ENCODE assay signal across 8 cellular contexts in the genomic region with DNA sequence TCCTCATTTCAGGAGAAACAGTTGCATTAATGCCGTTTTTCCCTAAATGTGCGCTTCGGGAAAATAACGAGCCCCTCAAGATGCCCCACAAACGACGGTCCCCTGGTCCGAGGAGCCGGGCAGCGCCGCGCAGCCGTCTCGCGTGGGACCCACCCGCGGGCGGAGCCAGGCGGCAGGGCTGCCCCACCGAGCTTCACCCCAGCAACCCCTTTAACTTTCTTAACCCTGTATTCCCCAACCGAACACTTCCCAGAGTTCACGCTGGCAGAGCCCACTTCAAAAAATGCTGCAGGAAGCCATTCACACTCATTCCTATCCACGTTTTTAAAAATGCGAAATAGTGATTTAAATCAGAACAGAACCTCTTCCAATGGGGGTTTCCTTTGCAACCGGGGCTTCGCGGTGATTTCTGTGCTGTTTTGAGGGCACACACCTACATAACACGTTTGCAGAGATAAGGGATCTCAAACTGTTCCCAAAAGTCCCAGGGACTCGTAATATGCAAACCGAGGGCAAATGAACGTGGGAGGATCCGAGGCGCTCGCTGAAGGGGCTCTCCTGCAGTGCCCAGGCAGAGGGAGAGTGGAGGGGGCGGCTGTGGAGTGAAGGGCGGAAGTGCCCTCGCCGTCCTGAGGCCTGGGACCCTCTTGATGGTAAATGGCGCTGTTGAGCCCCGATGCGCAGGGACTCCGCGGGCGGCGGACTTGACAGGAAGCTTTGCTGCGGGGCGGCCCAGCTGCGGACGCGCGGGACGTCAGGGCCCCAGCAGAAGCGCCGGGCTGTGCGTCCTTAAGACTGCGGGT.
A peak's percentile ranks its signal among the peaks of the same experiment; 100 is the strongest.
DNase-seq lines count a peak whose midpoint lies in the region; ATAC-seq, FAIRE-seq and TF ChIP-seq lines count a peak whose summit lies in the region.

No MANE protein-coding gene starts in this region.

- peak overlapping the region; percentile 89 for H2AFZ ChIP-seq in smooth muscle cell (ENCODE audit: low read depth)

- H3K4me3 Mint-ChIP-seq in Calu3 (ENCODE audit: low read depth, unreplicated experiment): peak overlapping the region; percentile 97

- H3K9me3 Mint-ChIP-seq in Calu3 (ENCODE audit: low read depth, unreplicated experiment): no peaks in the 10 kb centered on the region

- ATAC-seq in GM19438 (IDR thresholded peaks at IDR 0.05; ENCODE audit: low read depth, unreplicated experiment): peak; percentile 94
- peak; percentile 88 for ATAC-seq in HG03442 (IDR thresholded peaks at IDR 0.05; ENCODE audit: unreplicated experiment)

- H3K36me3 ChIP-seq in SJCRH30: no peaks in the 10 kb centered on the region
- H3K36me3 ChIP-seq in smooth muscle cell (ENCODE audit: low read depth): no peaks in the 10 kb centered on the region

- H3K27ac ChIP-seq in SJCRH30: no peak overlapping the region
- no peak overlapping the region for H3K27ac ChIP-seq in smooth muscle cell (ENCODE audit: low read depth)

- no peaks in the 10 kb centered on the region for H3K27me3 Mint-ChIP-seq in Calu3 (ENCODE audit: unreplicated experiment)

- BruUV-seq in Calu3 (replicated peaks; lab: Mats Ljungman, UMichigan): no TSS peak

- H3K4me1 Mint-ChIP-seq in Calu3 (ENCODE audit: low read depth, unreplicated experiment): no peaks in the 10 kb centered on the region

- H3K4me3 ChIP-seq in SJCRH30 (peak overlapping the region; percentile 57), iPS-18c (ENCODE audit: insufficient read depth, low read depth, low read length) (peak overlapping the region; percentile 65), smooth muscle cell (peak overlapping the region; percentile 56)

- H3K27ac Mint-ChIP-seq in Calu3 (ENCODE audit: unreplicated experiment): peak overlapping the region; percentile 25

- no peak overlapping the region for H3K9ac ChIP-seq in smooth muscle cell (ENCODE audit: low read depth)

- H4K20me1 ChIP-seq in smooth muscle cell (ENCODE audit: low read depth): no peaks in the 10 kb centered on the region

- no peaks in the 10 kb centered on the region for H3F3A ChIP-seq in smooth muscle cell (ENCODE audit: low read depth)

- H3K27me3 ChIP-seq in SJCRH30 (no peaks in the 10 kb centered on the region), smooth muscle cell (ENCODE audit: low read depth) (no peaks in the 10 kb centered on the region)

- FAIRE-seq in D721Med (lab: Jason Lieb, UNC): no peak

- no peaks in the 10 kb centered on the region for H3K79me2 ChIP-seq in smooth muscle cell (ENCODE audit: low read depth)

- DNase-seq in Calu3: peak; percentile 68
- peak; percentile 69 to 73 for DNase-seq in SJCRH30
- peak; percentile 66 for DNase-seq in astrocyte of the hippocampus (ENCODE audit: low read depth, low spot score)
- peak; percentile 6 for DNase-seq in smooth muscle cell (lab: John Stamatoyannopoulos, UW; ENCODE audit: unreplicated experiment)
- DNase-seq in D721Med (ENCODE audit: insufficient read length, low spot score): no peak

- TF ChIP-seq CTCF in Calu3 (IDR thresholded peaks at IDR 0.05; ENCODE audit: unreplicated experiment) (no peak), smooth muscle cell (IDR thresholded peaks at IDR 0.05; ENCODE audit: borderline replicate concordance, insufficient read depth, poor library complexity, severe bottlenecking) (no peak), D721Med (IDR thresholded peaks at IDR 0.05; ENCODE audit: insufficient read depth, missing control alignments) (no peak)

- peaks cover 12% of the 10 kb centered on the region for H3K36me3 Mint-ChIP-seq in Calu3 (ENCODE audit: insufficient read depth, unreplicated experiment)

- H3K4me2 ChIP-seq in smooth muscle cell: peak overlapping the region; percentile 95

- H3K9me3 ChIP-seq in SJCRH30 (replicated peaks): no peaks in the 10 kb centered on the region
- H3K9me3 ChIP-seq in iPS-18c (ENCODE audit: control insufficient read depth, insufficient read depth, low read length): no peaks in the 10 kb centered on the region
- H3K9me3 ChIP-seq in smooth muscle cell (replicated peaks; ENCODE audit: low read depth): no peaks in the 10 kb centered on the region

- intact Hi-C loops in Calu3 (cut with micrococcal nuclease; ENCODE audit: unreplicated experiment): loop anchor here (5.0 kb wide), 1 partner anchor 62 kb away; no protein-coding TSS in a partner anchor

- CTCF ChIA-PET in Calu3 (lab: Charles Lee): interaction anchor here (0.6 to 1.1 kb wide), 2 partner anchors 58 to 484 kb away, joined by 4 read pairs; no protein-coding TSS in a partner anchor

- WGBS in smooth muscle cell (ENCODE audit: low lambda C conversion rate): 2% methylated on average over 54 of the region's 55 CpGs

- H3K4me1 ChIP-seq in SJCRH30 (no peaks in the 10 kb centered on the region), smooth muscle cell (ENCODE audit: low read depth) (no peaks in the 10 kb centered on the region)
